8 cellular contexts compared by ENCODE assay signal in the genomic region with DNA sequence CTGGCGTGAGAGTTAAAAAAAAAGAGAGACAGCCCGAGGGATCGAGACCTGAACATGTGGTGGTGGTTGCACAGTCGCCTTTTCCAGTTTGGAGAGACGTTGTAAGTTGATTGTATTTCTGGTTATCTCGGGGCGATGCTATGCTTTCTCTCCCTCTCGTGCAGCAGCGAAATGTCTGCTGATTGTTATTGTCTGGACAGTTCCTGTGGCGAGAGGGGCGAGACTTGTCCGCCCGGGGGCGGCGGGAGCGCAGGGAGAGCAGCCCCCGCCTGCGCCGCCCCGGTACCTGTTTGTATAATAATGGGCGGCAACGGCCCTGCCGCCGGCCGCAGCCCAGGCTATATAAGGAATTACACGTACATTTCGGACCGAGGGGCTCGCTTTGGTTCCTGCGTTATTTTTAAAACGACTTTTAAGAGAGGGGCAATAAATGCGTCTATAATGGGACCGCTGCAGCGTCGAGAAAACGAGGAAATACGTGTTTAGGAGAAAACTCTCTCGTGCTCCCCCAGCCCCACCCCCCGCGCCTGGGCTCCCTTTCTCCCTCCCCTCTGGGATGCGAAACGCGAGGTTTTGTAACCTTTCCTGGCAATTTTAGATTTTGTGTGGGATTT. TPM values are rescaled to one million over a fixed set of nuclear protein-coding genes. Genes with fewer than 3 reads are reported as not detected.
A peak's percentile ranks its signal among the peaks of the same experiment; 100 is the strongest.
DNase-seq lines count a peak whose midpoint lies in the region; ATAC-seq and TF ChIP-seq lines count a peak whose summit lies in the region.

No MANE protein-coding gene starts in this region.

- H3K27me3 ChIP-seq in CD8-positive, alpha-beta T cell (ENCODE audit: insufficient read depth, low read length), result no peaks in the 10 kb centered on the region
- H3K27me3 ChIP-seq in endodermal cell (ENCODE audit: control insufficient read depth, insufficient read depth, low read length, poor library complexity, severe bottlenecking) (peaks cover 42% of the 10 kb centered on the region), mononuclear cell (ENCODE audit: insufficient read depth, low read length) (no peaks in the 10 kb centered on the region), thoracic aorta (replicated peaks; ENCODE audit: insufficient read depth) (no peaks in the 10 kb centered on the region)

- intact Hi-C loops in CD8-positive, alpha-beta T cell (cut with DNase I, micrococcal nuclease), result loop anchor here in 1 of 2 experiments (10.0 kb wide), 1 partner anchor 734 kb away; the partner anchor contains the start of gene KIF5B

- CTCF ChIA-PET in CD8-positive, alpha-beta T cell (lab: Charles Lee), result interaction anchor here (0.9 kb wide), 1 partner anchor 289 kb away, joined by 3 read pairs; the partner anchor contains the start of gene ZNF438
- CTCF ChIA-PET in activated CD8-positive, alpha-beta memory T cell treated with anti-CD3 and anti-CD28 coated beads, Interleukin-2, amount 10 ng/mL, durations not matched to agents 7 days and 5 days (lab: Charles Lee), result no interaction called here

- peak overlapping the region; percentile 95 for H3K4me3 ChIP-seq in CD8-positive, alpha-beta T cell (ENCODE audit: low read depth, low read length)
- H3K4me3 ChIP-seq in endodermal cell (ENCODE audit: low read length), result peak overlapping the region; percentile 84
- peak overlapping the region; percentile 76 for H3K4me3 ChIP-seq in mononuclear cell (ENCODE audit: low read length)
- peak overlapping the region; percentile 94 for H3K4me3 ChIP-seq in thoracic aorta

- H3K27ac ChIP-seq in CD8-positive, alpha-beta T cell (ENCODE audit: low read depth, low read length), result peak overlapping the region; percentile 90
- H3K27ac ChIP-seq in endodermal cell (ENCODE audit: low read depth, low read length), result peak overlapping the region; percentile 59
- peak overlapping the region; percentile 95 to 98 for H3K27ac ChIP-seq in thoracic aorta

- peak overlapping the region; percentile 92 for H3K4me3 Mint-ChIP-seq in CD8-positive, alpha-beta T cell
- peak overlapping the region; percentile 94 for H3K4me3 Mint-ChIP-seq in activated CD8-positive, alpha-beta memory T cell treated with anti-CD3 and anti-CD28 coated beads, Interleukin-2, amount 10 ng/mL, durations not matched to agents 7 days and 5 days
- peak overlapping the region; percentile 85 for H3K4me3 Mint-ChIP-seq in endodermal cell

- peaks cover 34% of the 10 kb centered on the region for H3K4me1 ChIP-seq in CD8-positive, alpha-beta T cell (ENCODE audit: insufficient read depth, low read length)
- H3K4me1 ChIP-seq in endodermal cell (ENCODE audit: control insufficient read depth, insufficient read depth, low read length) (no peaks in the 10 kb centered on the region), mononuclear cell (ENCODE audit: insufficient read depth, low read length) (peaks cover 20% of the 10 kb centered on the region), thoracic aorta (ENCODE audit: control insufficient read depth in 1 of 2, low read depth in 2 of 2) (peaks cover 12 to 44% of the 10 kb centered on the region in 2 donors)

- WGBS in endodermal cell (ENCODE audit: insufficient coverage in 1 of 2, insufficient read length in 1 of 2), 2 experiments, result 0 to 1% methylated on average over 17 to 42 of the region's 43 CpGs

- H3K9me3 Mint-ChIP-seq in CD8-positive, alpha-beta T cell, result no peaks in the 10 kb centered on the region
- H3K9me3 Mint-ChIP-seq in activated CD8-positive, alpha-beta memory T cell treated with anti-CD3 and anti-CD28 coated beads, Interleukin-2, amount 10 ng/mL, durations not matched to agents 7 days and 5 days (ENCODE audit: low read depth), result no peaks in the 10 kb centered on the region
- no peaks in the 10 kb centered on the region for H3K9me3 Mint-ChIP-seq in endodermal cell

- DNase-seq in CD8-positive, alpha-beta T cell, result peak; percentile 3 to 58 (median 27)
- peak; percentile 77 for DNase-seq in NCI-H1092 treated with DMSO at 0.1 percent for 48 hours (lab: John Stamatoyannopoulos, UW)
- peak; percentile 57 for DNase-seq in activated CD8-positive, alpha-beta memory T cell treated with anti-CD3 and anti-CD28 coated beads, Interleukin-2, amount 10 ng/mL, durations not matched to agents 7 days and 5 days
- DNase-seq in endodermal cell, result peak; percentile 57
- no peak for DNase-seq in thoracic aorta (ENCODE audit: low spot score)

- TF ChIP-seq CTCF in CD8-positive, alpha-beta T cell (IDR thresholded peaks at IDR 0.05), result no peak
- TF ChIP-seq CTCF in endodermal cell (conservative IDR thresholded peaks at IDR 0.05) (peak; percentile 29), thoracic aorta (IDR thresholded peaks at IDR 0.05) (peak; percentile 12)

- H3K27me3 Mint-ChIP-seq in CD8-positive, alpha-beta T cell (ENCODE audit: low read depth), result no peaks in the 10 kb centered on the region
- no peaks in the 10 kb centered on the region for H3K27me3 Mint-ChIP-seq in activated CD8-positive, alpha-beta memory T cell treated with anti-CD3 and anti-CD28 coated beads, Interleukin-2, amount 10 ng/mL, durations not matched to agents 7 days and 5 days
- H3K27me3 Mint-ChIP-seq in endodermal cell (ENCODE audit: insufficient read depth), result peaks cover 71% of the 10 kb centered on the region

- H3K36me3 ChIP-seq in CD8-positive, alpha-beta T cell (ENCODE audit: insufficient read depth, low read length), result no peaks in the 10 kb centered on the region
- H3K36me3 ChIP-seq in endodermal cell (ENCODE audit: control insufficient read depth, insufficient read depth, low read length), result no peaks in the 10 kb centered on the region
- H3K36me3 ChIP-seq in thoracic aorta, result no peaks in the 10 kb centered on the region

- ATAC-seq in CD8-positive, alpha-beta T cell, result no peak
- ATAC-seq in GM19463 (IDR thresholded peaks at IDR 0.05; ENCODE audit: unreplicated experiment) (peak; percentile 22), thoracic aorta (ENCODE audit: insufficient number of reproducible peaks, low FRiP score, low read depth) (no peak), HG03039 (IDR thresholded peaks at IDR 0.05; ENCODE audit: unreplicated experiment) (no peak)
- no peak for ATAC-seq in activated CD8-positive, alpha-beta memory T cell treated with anti-CD3 and anti-CD28 coated beads, Interleukin-2, amount 10 ng/mL, durations not matched to agents 7 days and 5 days

- H3K9ac ChIP-seq in endodermal cell (ENCODE audit: extremely low read depth, low read length, poor library complexity, severe bottlenecking), result no peak overlapping the region

- H3K27ac Mint-ChIP-seq in CD8-positive, alpha-beta T cell, result peak overlapping the region; percentile 96
- peak overlapping the region; percentile 93 for H3K27ac Mint-ChIP-seq in activated CD8-positive, alpha-beta memory T cell treated with anti-CD3 and anti-CD28 coated beads, Interleukin-2, amount 10 ng/mL, durations not matched to agents 7 days and 5 days
- no peak overlapping the region for H3K27ac Mint-ChIP-seq in endodermal cell

- peaks cover 51% of the 10 kb centered on the region for H3K4me1 Mint-ChIP-seq in CD8-positive, alpha-beta T cell (ENCODE audit: low read depth)
- H3K4me1 Mint-ChIP-seq in activated CD8-positive, alpha-beta memory T cell treated with anti-CD3 and anti-CD28 coated beads, Interleukin-2, amount 10 ng/mL, durations not matched to agents 7 days and 5 days, result peaks cover 39% of the 10 kb centered on the region
- peaks cover 6% of the 10 kb centered on the region for H3K4me1 Mint-ChIP-seq in endodermal cell

- no peaks in the 10 kb centered on the region for H3K9me3 ChIP-seq in CD8-positive, alpha-beta T cell (ENCODE audit: low read length)
- no peaks in the 10 kb centered on the region for H3K9me3 ChIP-seq in endodermal cell (ENCODE audit: control insufficient read depth, low read length)
- H3K9me3 ChIP-seq in mononuclear cell (ENCODE audit: low read depth, low read length), result no peaks in the 10 kb centered on the region
- H3K9me3 ChIP-seq in thoracic aorta, result no peaks in the 10 kb centered on the region

- POLR2A ChIA-PET in CD8-positive, alpha-beta T cell (lab: Charles Lee), result no interaction called here

- H3K36me3 Mint-ChIP-seq in CD8-positive, alpha-beta T cell, result peaks cover 14% of the 10 kb centered on the region
- H3K36me3 Mint-ChIP-seq in activated CD8-positive, alpha-beta memory T cell treated with anti-CD3 and anti-CD28 coated beads, Interleukin-2, amount 10 ng/mL, durations not matched to agents 7 days and 5 days, result peaks cover 5% of the 10 kb centered on the region
- H3K36me3 Mint-ChIP-seq in endodermal cell (ENCODE audit: low read depth), result no peaks in the 10 kb centered on the region

RNA-seq across cellular contexts. Expression of gene ZEB1, which starts 1.7 kb away (rescaled TPM):
- 100 to 1,000 TPM; 145 to 153 TPM for total RNA-seq in CD8-positive, alpha-beta T cell
- 10 to 100 TPM; 48.9 to 57.0 TPM for total RNA-seq in activated CD8-positive, alpha-beta memory T cell treated with anti-CD3 and anti-CD28 coated beads, Interleukin-2, amount 10 ng/mL, durations not matched to agents 7 days and 5 days
- under 1 TPM; 0.84 TPM for total RNA-seq in endodermal cell
- polyA plus RNA-seq in endodermal cell (2013, experiment 1 of 2), result 61.1 TPM
- 60.9 TPM for polyA plus RNA-seq in endodermal cell (2013, experiment 2 of 2)
- 172 TPM for total RNA-seq in mononuclear cell
- total RNA-seq in thoracic aorta, result 100 to 1,000 TPM; 101 to 179 TPM

Comparison
In these comparisons a context has a peak if more than half of its experiments do, and no peak if none do; other contexts are left out.
1. RNA of gene ZEB1, which starts 1.7 kb away (total RNA-seq): 101 to 179 TPM in thoracic aorta, 172 TPM in mononuclear cell (single experiment), 145 to 153 TPM in CD8-positive, alpha-beta T cell and 48.9 to 57.0 TPM in activated CD8-positive, alpha-beta memory T cell treated with anti-CD3 and anti-CD28 coated beads, Interleukin-2, amount 10 ng/mL, durations not matched to agents 7 days and 5 days; 0.84 TPM in endodermal cell; every median in the first group is over 10 times any median in the second.
2. Peak in every context shown above with its lines, with median percentiles within 50 percentile points of each other: H3K27ac ChIP-seq, H3K4me3 ChIP-seq and H3K4me3 Mint-ChIP-seq.